ENCODE assay signal across 8 cellular contexts in the genomic region with DNA sequence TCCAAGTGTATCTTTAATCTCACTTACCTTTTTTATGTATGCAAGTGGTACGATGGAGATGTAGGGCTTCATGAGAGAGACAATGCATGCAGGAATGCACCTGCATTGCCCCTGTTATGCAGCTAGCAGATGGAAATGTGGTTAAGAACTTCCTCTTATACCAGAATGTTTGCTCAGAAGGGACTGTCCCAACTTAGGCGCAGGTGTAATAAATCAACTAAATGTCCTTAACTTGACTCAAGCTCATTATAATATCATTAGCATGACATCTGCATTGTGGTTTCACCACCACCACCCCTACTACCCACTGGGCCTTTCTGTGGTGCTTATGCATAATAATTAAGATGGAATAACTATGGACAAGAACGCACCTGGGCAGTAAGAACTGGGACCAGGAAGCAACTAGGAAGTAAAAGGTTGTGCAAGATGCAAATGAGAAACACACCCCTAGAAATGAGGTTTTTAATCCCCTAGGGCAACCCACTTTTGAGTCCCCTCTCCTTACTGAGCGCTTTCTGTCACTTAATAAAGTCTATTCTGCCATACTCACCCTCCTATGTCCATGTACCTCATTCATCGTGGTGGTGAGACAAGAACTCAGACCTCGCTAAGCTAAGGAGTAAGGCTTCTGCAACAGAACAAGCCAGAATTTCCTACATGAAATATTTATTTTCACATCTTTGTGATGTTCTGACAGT.
DNase-seq lines count a peak whose midpoint lies in the region; ATAC-seq lines count a peak whose summit lies in the region.

No MANE protein-coding gene starts in this region.

- H3K27me3 Mint-ChIP-seq in activated T-cell treated with anti-CD3 and anti-CD28 coated beads, Interleukin-2, amount 50 U/mL, for 24 hours = no peaks in the 10 kb centered on the region
- H3K27me3 Mint-ChIP-seq in stimulated activated naive CD8-positive, alpha-beta T cell treated with anti-CD3 and anti-CD28 coated beads, Interleukin-15, amount 100 ng/mL, for 72 hours = no peaks in the 10 kb centered on the region

- no peaks in the 10 kb centered on the region for H4K20me1 ChIP-seq in BLaER1

- DNase-seq in activated T-cell treated with anti-CD3 and anti-CD28 coated beads, Interleukin-2, amount 50 U/mL, for 24 hours = peak; percentile 38
- DNase-seq in stimulated activated naive CD8-positive, alpha-beta T cell treated with anti-CD3 and anti-CD28 coated beads, Interleukin-15, amount 100 ng/mL, for 72 hours = peak; percentile 45 to 66
- DNase-seq in trophoblast cell = no peak
- no peak for DNase-seq in LoVo (ENCODE audit: low spot score)
- no peak for DNase-seq in EL

- H3K23ac ChIP-seq in trophoblast cell (ENCODE audit: low read length) = no peak overlapping the region

- no peaks in the 10 kb centered on the region for H3K79me1 ChIP-seq in trophoblast cell (ENCODE audit: low read length)

- H3K4me1 ChIP-seq in BLaER1 (peaks cover 7% of the 10 kb centered on the region), trophoblast cell (ENCODE audit: control insufficient read depth in 1 of 2, insufficient read depth in 2 of 2, low read length in 2 of 2) (no peaks in the 10 kb centered on the region)

- no peak overlapping the region for H3K18ac ChIP-seq in trophoblast cell (ENCODE audit: low read length)

- H3K4me3 Mint-ChIP-seq in activated T-cell treated with anti-CD3 and anti-CD28 coated beads, Interleukin-2, amount 50 U/mL, for 24 hours = peak overlapping the region; percentile 23
- peak overlapping the region; percentile 33 to 60 for H3K4me3 Mint-ChIP-seq in stimulated activated naive CD8-positive, alpha-beta T cell treated with anti-CD3 and anti-CD28 coated beads, Interleukin-15, amount 100 ng/mL, for 72 hours

- no peak overlapping the region for H2BK5ac ChIP-seq in trophoblast cell (ENCODE audit: low read depth, low read length, poor library complexity)

- no peak overlapping the region for H4K91ac ChIP-seq in trophoblast cell (ENCODE audit: low read depth, low read length)

- no peaks in the 10 kb centered on the region for H3K79me2 ChIP-seq in trophoblast cell (ENCODE audit: control insufficient read depth, insufficient read depth, low read length, poor library complexity)

- H3K9me3 ChIP-seq in BLaER1 = no peaks in the 10 kb centered on the region
- H3K9me3 ChIP-seq in trophoblast cell (ENCODE audit: insufficient read depth, low read depth, low read length) = no peaks in the 10 kb centered on the region

- H3K36me3 ChIP-seq in BLaER1 (no peaks in the 10 kb centered on the region), trophoblast cell (ENCODE audit: control insufficient read depth in 1 of 2, insufficient read depth in 2 of 2, low read length in 2 of 2) (no peaks in the 10 kb centered on the region)

- peak overlapping the region; percentile 67 for H3K27ac Mint-ChIP-seq in activated T-cell treated with anti-CD3 and anti-CD28 coated beads, Interleukin-2, amount 50 U/mL, for 24 hours
- peak overlapping the region in 1 of 2 donors; percentile 69 for H3K27ac Mint-ChIP-seq in stimulated activated naive CD8-positive, alpha-beta T cell treated with anti-CD3 and anti-CD28 coated beads, Interleukin-15, amount 100 ng/mL, for 72 hours

- H3K9ac ChIP-seq in BLaER1 = no peak overlapping the region
- H3K9ac ChIP-seq in trophoblast cell (ENCODE audit: low read length) = no peak overlapping the region

- no peak overlapping the region for H3K4ac ChIP-seq in trophoblast cell (ENCODE audit: low read depth, low read length)

- ATAC-seq in GM19467 (IDR thresholded peaks at IDR 0.05; ENCODE audit: unreplicated experiment) (peak; percentile 92), HG03469 (IDR thresholded peaks at IDR 0.05; ENCODE audit: unreplicated experiment) (peak; percentile 96)
- ATAC-seq in stimulated activated naive CD8-positive, alpha-beta T cell treated with anti-CD3 and anti-CD28 coated beads, Interleukin-15, amount 100 ng/mL, for 72 hours = peak; percentile 96

- H2BK120ac ChIP-seq in trophoblast cell (ENCODE audit: insufficient read depth, low read length, poor library complexity) = no peak overlapping the region

- no peaks in the 10 kb centered on the region for H3K36me3 Mint-ChIP-seq in activated T-cell treated with anti-CD3 and anti-CD28 coated beads, Interleukin-2, amount 50 U/mL, for 24 hours (ENCODE audit: low read depth)

- H3K9me3 Mint-ChIP-seq in activated T-cell treated with anti-CD3 and anti-CD28 coated beads, Interleukin-2, amount 50 U/mL, for 24 hours = peaks cover 2% of the 10 kb centered on the region
- H3K9me3 Mint-ChIP-seq in stimulated activated naive CD8-positive, alpha-beta T cell treated with anti-CD3 and anti-CD28 coated beads, Interleukin-15, amount 100 ng/mL, for 72 hours = peaks cover 6 to 7% of the 10 kb centered on the region in 2 donors

- H2AK5ac ChIP-seq in trophoblast cell (ENCODE audit: low read length) = no peak overlapping the region

- no peak overlapping the region for H2BK12ac ChIP-seq in trophoblast cell (ENCODE audit: low read length)

- no peak overlapping the region for H2AFZ ChIP-seq in trophoblast cell (ENCODE audit: insufficient read depth, low read length, poor library complexity)

- H3K14ac ChIP-seq in trophoblast cell (ENCODE audit: low read length) = no peak overlapping the region

- no CpG with 5 or more reads among the region's 6 CpGs for WGBS in trophoblast cell (ENCODE audit: extremely low coverage, insufficient coverage, insufficient read length)

- H4K8ac ChIP-seq in trophoblast cell (ENCODE audit: low read depth, low read length) = no peak overlapping the region

- H3K4me2 ChIP-seq in BLaER1 = peak overlapping the region; percentile 35; the same call in 1 of the 2 replicates
- H3K4me2 ChIP-seq in trophoblast cell (ENCODE audit: low read length) = no peak overlapping the region

- H3K4me3 ChIP-seq in BLaER1 (no peak overlapping the region), trophoblast cell (ENCODE audit: low read depth, low read length) (no peak overlapping the region)

- H3K27me3 ChIP-seq in BLaER1 (no peaks in the 10 kb centered on the region), trophoblast cell (ENCODE audit: insufficient read depth, low read length) (no peaks in the 10 kb centered on the region)

- H3K27ac ChIP-seq in BLaER1 = no peak overlapping the region
- no peak overlapping the region for H3K27ac ChIP-seq in trophoblast cell (ENCODE audit: low read depth, low read length)

- peaks cover 52% of the 10 kb centered on the region for H3K4me1 Mint-ChIP-seq in activated T-cell treated with anti-CD3 and anti-CD28 coated beads, Interleukin-2, amount 50 U/mL, for 24 hours (ENCODE audit: low read depth)
- peaks cover 23% of the 10 kb centered on the region for H3K4me1 Mint-ChIP-seq in stimulated activated naive CD8-positive, alpha-beta T cell treated with anti-CD3 and anti-CD28 coated beads, Interleukin-15, amount 100 ng/mL, for 72 hours

- H4K12ac ChIP-seq in trophoblast cell (ENCODE audit: low read depth, low read length) = no peak overlapping the region

Comparison
In these comparisons a context has a peak if more than half of its experiments do, and no peak if none do; other contexts are left out.
1. DNase-seq: peak in activated T-cell treated with anti-CD3 and anti-CD28 coated beads, Interleukin-2, amount 50 U/mL, for 24 hours (single experiment) and stimulated activated naive CD8-positive, alpha-beta T cell treated with anti-CD3 and anti-CD28 coated beads, Interleukin-15, amount 100 ng/mL, for 72 hours (2 of 2); none in trophoblast cell (0 of 2), LoVo (single experiment) and EL (single experiment).
2. Peak in every context shown above with its lines, with median percentiles within 50 percentile points of each other: ATAC-seq.